Comparison of ENCODE assay signal across 9 cellular contexts in genomic region chr19:49442793-49443365, GRCh38. TPM values are rescaled to one million over a fixed set of nuclear protein-coding genes. Genes with fewer than 3 reads are reported as not detected.
DNase-seq lines count a peak whose midpoint lies in the region; ATAC-seq, FAIRE-seq and TF ChIP-seq lines count a peak whose summit lies in the region.
"Had no signal": no experiment of that assay in that cellular context is flagged by ENCODE, and none has a peak within 500 bp of the region (broad histone marks: within the 10 kb centered on the region; RNA-seq: fewer than 3 reads in every experiment).

No MANE protein-coding gene starts in this region.

- FAIRE-seq in GM19239 (lab: Jason Lieb, UNC) (peak; percentile 91), HTR-8/SVneo (lab: Jason Lieb, UNC) (peak; percentile 80)

- peaks cover 3% of the 10 kb centered on the region for H3K36me3 Mint-ChIP-seq in activated naive CD8-positive, alpha-beta T cell treated with anti-CD3 and anti-CD28 coated beads, Interleukin-2, amount 10 ng/mL, durations not matched to agents 7 days and 5 days

- TF ChIP-seq CTCF in cardiac muscle cell (IDR thresholded peaks at IDR 0.05; ENCODE audit: low read depth, low read length) (no peak), parathyroid adenoma (IDR thresholded peaks at IDR 0.05) (no peak)

- peak overlapping the region; percentile 86 for H2AFZ ChIP-seq in parathyroid adenoma

- H3K4me1 Mint-ChIP-seq in activated naive CD8-positive, alpha-beta T cell treated with anti-CD3 and anti-CD28 coated beads, Interleukin-2, amount 10 ng/mL, durations not matched to agents 7 days and 5 days = peaks cover 29% of the 10 kb centered on the region

- peaks cover 47 to 60% (median 51%) of the 10 kb centered on the region in 10 experiments for H3K4me1 ChIP-seq in BLaER1 treated with 17β-estradiol and CSF1 and Interleukin-3, amounts not matched to agents 10 nM and 100 nM
- H3K4me1 ChIP-seq in cardiac muscle cell (ENCODE audit: low read depth) (no peaks in the 10 kb centered on the region), parathyroid adenoma (no peaks in the 10 kb centered on the region)

- H3K4me3 Mint-ChIP-seq in activated naive CD8-positive, alpha-beta T cell treated with anti-CD3 and anti-CD28 coated beads, Interleukin-2, amount 10 ng/mL, durations not matched to agents 7 days and 5 days = peak overlapping the region; percentile 87

- peaks cover 0 to 31% (median 15%) of the 10 kb centered on the region in 11 experiments; a peak in 10 of 22 replicates for H4K20me1 ChIP-seq in BLaER1 treated with 17β-estradiol and CSF1 and Interleukin-3, amounts not matched to agents 10 nM and 100 nM

- no peaks in the 10 kb centered on the region for H3K9me3 Mint-ChIP-seq in activated naive CD8-positive, alpha-beta T cell treated with anti-CD3 and anti-CD28 coated beads, Interleukin-2, amount 10 ng/mL, durations not matched to agents 7 days and 5 days

- peaks cover 46% of the 10 kb centered on the region for H3K27me3 Mint-ChIP-seq in activated naive CD8-positive, alpha-beta T cell treated with anti-CD3 and anti-CD28 coated beads, Interleukin-2, amount 10 ng/mL, durations not matched to agents 7 days and 5 days

- H3K79me2 ChIP-seq in parathyroid adenoma = no peaks in the 10 kb centered on the region

- H3K27ac Mint-ChIP-seq in activated naive CD8-positive, alpha-beta T cell treated with anti-CD3 and anti-CD28 coated beads, Interleukin-2, amount 10 ng/mL, durations not matched to agents 7 days and 5 days = peak overlapping the region; percentile 91

- H3K27me3 ChIP-seq in BLaER1 treated with 17β-estradiol and CSF1 and Interleukin-3, amounts not matched to agents 10 nM and 100 nM = peaks cover 46 to 51% (median 47%) of the 10 kb centered on the region in 11 experiments
- H3K27me3 ChIP-seq in cardiac muscle cell (peaks cover 47% of the 10 kb centered on the region), parathyroid adenoma (ENCODE audit: control insufficient read depth, insufficient read depth, low read length) (peaks cover 4% of the 10 kb centered on the region)

- peak overlapping the region; percentile 63 to 77 (median 74) for H3K9ac ChIP-seq in BLaER1 treated with 17β-estradiol and CSF1 and Interleukin-3, amounts not matched to agents 10 nM and 100 nM
- H3K9ac ChIP-seq in parathyroid adenoma = no peak overlapping the region

- ATAC-seq in activated naive CD8-positive, alpha-beta T cell treated with anti-CD3 and anti-CD28 coated beads, Interleukin-2, amount 10 ng/mL, durations not matched to agents 7 days and 5 days (ENCODE audit: low read depth) = peak; percentile 12
- no peak for ATAC-seq in HG03565 (IDR thresholded peaks at IDR 0.05; ENCODE audit: unreplicated experiment)

- peak; percentile 88 for DNase-seq in GM19239 (ENCODE audit: insufficient read length, low spot score)
- DNase-seq in HTR-8/SVneo (ENCODE audit: insufficient read length, low spot score) = peak; percentile 85
- peak; percentile 91 for DNase-seq in RKO (ENCODE audit: low spot score)
- DNase-seq in activated naive CD8-positive, alpha-beta T cell treated with anti-CD3 and anti-CD28 coated beads, Interleukin-2, amount 10 ng/mL, durations not matched to agents 7 days and 5 days = peak; percentile 76
- peak; percentile 91 to 97 for DNase-seq in cardiac muscle cell (ENCODE audit: low read depth in 1 of 2, low spot score in 1 of 2)

- H3K4me3 ChIP-seq in BLaER1 treated with 17β-estradiol and CSF1 and Interleukin-3, amounts not matched to agents 10 nM and 100 nM = peak overlapping the region; percentile 62 to 77 (median 68)
- peak overlapping the region; percentile 44 for H3K4me3 ChIP-seq in cardiac muscle cell
- peak overlapping the region; percentile 91 for H3K4me3 ChIP-seq in parathyroid adenoma (ENCODE audit: low read depth, low read length)

- peaks cover 6 to 21% (median 15%) of the 10 kb centered on the region in 11 experiments; a peak in 20 of 22 replicates for H3K36me3 ChIP-seq in BLaER1 treated with 17β-estradiol and CSF1 and Interleukin-3, amounts not matched to agents 10 nM and 100 nM
- no peaks in the 10 kb centered on the region for H3K36me3 ChIP-seq in cardiac muscle cell
- no peaks in the 10 kb centered on the region for H3K36me3 ChIP-seq in parathyroid adenoma (ENCODE audit: control insufficient read depth, insufficient read depth, low read length)

- peak overlapping the region; percentile 78 to 98 (median 94) for H3K4me2 ChIP-seq in BLaER1 treated with 17β-estradiol and CSF1 and Interleukin-3, amounts not matched to agents 10 nM and 100 nM
- peak overlapping the region; percentile 97 for H3K4me2 ChIP-seq in parathyroid adenoma (ENCODE audit: low read length)

- H3K9me3 ChIP-seq in BLaER1 treated with 17β-estradiol and CSF1 and Interleukin-3, amounts not matched to agents 10 nM and 100 nM (replicated peaks in 1 of 11) = no peaks in the 10 kb centered on the region
- H3K9me3 ChIP-seq in cardiac muscle cell (ENCODE audit: low read depth) (no peaks in the 10 kb centered on the region), parathyroid adenoma (ENCODE audit: control insufficient read depth, low read length) (no peaks in the 10 kb centered on the region)

- peak overlapping the region in 10 of 11 experiments; percentile 4 to 67 (median 51); a peak in 19 of 22 replicates for H3K27ac ChIP-seq in BLaER1 treated with 17β-estradiol and CSF1 and Interleukin-3, amounts not matched to agents 10 nM and 100 nM
- H3K27ac ChIP-seq in cardiac muscle cell = peak overlapping the region; percentile 51
- H3K27ac ChIP-seq in parathyroid adenoma = peak overlapping the region; percentile 67

- POLR2A ChIA-PET in activated naive CD8-positive, alpha-beta T cell treated with anti-CD3 and anti-CD28 coated beads, Interleukin-2, amount 10 ng/mL, durations not matched to agents 7 days and 5 days (lab: Charles Lee) = interaction anchor here (0.6 to 1.6 kb wide), 7 partner anchors 9 to 53 kb away, joined by 3 to 10 read pairs (median 4); partner anchors contain the start of genes ALDH16A1 and PIH1D1

RNA-seq across cellular contexts. Expression of gene SLC17A7, which starts 1.6 kb away (rescaled TPM):
- under 1 TPM; 0.14 to 0.25 TPM for total RNA-seq in activated naive CD8-positive, alpha-beta T cell treated with anti-CD3 and anti-CD28 coated beads, Interleukin-2, amount 10 ng/mL, durations not matched to agents 7 days and 5 days
- 1.6 and 2.2 TPM in 2 replicates for total RNA-seq in cardiac muscle cell
- polyA plus RNA-seq in cardiac muscle cell = 0.77 and 1.2 TPM in 2 replicates

RNA-seq across cellular contexts. Expression of gene PIH1D1, which starts 8.7 kb away (rescaled TPM):
- 100 to 1,000 TPM; 143 to 148 TPM for total RNA-seq in activated naive CD8-positive, alpha-beta T cell treated with anti-CD3 and anti-CD28 coated beads, Interleukin-2, amount 10 ng/mL, durations not matched to agents 7 days and 5 days
- total RNA-seq in cardiac muscle cell = 145 and 200 TPM in 2 replicates
- polyA plus RNA-seq in cardiac muscle cell = 139 and 156 TPM in 2 replicates

RNA-seq across cellular contexts. Expression of gene ALDH16A1, which starts 10.1 kb away (rescaled TPM):
- 10 to 100 TPM; 41.8 to 42.9 TPM for total RNA-seq in activated naive CD8-positive, alpha-beta T cell treated with anti-CD3 and anti-CD28 coated beads, Interleukin-2, amount 10 ng/mL, durations not matched to agents 7 days and 5 days
- 46.4 and 54.3 TPM in 2 replicates for total RNA-seq in cardiac muscle cell
- polyA plus RNA-seq in cardiac muscle cell = 24.1 and 37.3 TPM in 2 replicates

RNA-seq across cellular contexts. Expression of gene GFY, which starts 17.7 kb away (rescaled TPM):
- not detected for total RNA-seq in activated naive CD8-positive, alpha-beta T cell treated with anti-CD3 and anti-CD28 coated beads, Interleukin-2, amount 10 ng/mL, durations not matched to agents 7 days and 5 days
- 1.8 and 2.0 TPM in 2 replicates for total RNA-seq in cardiac muscle cell
- 5.0 and 8.4 TPM in 2 replicates for polyA plus RNA-seq in cardiac muscle cell
- total RNA-seq: T-helper 1 cell treated with Interleukin-12 subunit alpha and Interleukin-12 subunit beta and Interleukin-4 antibody, amounts not matched to agents 30 ng/mL and 1 ng/mL, for 36 hours had no signal

RNA-seq across cellular contexts. Expression of gene PTH2, which starts 19.6 kb away (rescaled TPM):
- not detected for total RNA-seq in activated naive CD8-positive, alpha-beta T cell treated with anti-CD3 and anti-CD28 coated beads, Interleukin-2, amount 10 ng/mL, durations not matched to agents 7 days and 5 days
- total RNA-seq in cardiac muscle cell = 2.8 and 6.2 TPM in 2 replicates
- 10.0 and 15.8 TPM in 2 replicates for polyA plus RNA-seq in cardiac muscle cell
- total RNA-seq: T-helper 1 cell treated with Interleukin-12 subunit alpha and Interleukin-12 subunit beta and Interleukin-4 antibody, amounts not matched to agents 30 ng/mL and 1 ng/mL, for 36 hours had no signal
